ENCODE assay signal across 8 cellular contexts in the genomic region with DNA sequence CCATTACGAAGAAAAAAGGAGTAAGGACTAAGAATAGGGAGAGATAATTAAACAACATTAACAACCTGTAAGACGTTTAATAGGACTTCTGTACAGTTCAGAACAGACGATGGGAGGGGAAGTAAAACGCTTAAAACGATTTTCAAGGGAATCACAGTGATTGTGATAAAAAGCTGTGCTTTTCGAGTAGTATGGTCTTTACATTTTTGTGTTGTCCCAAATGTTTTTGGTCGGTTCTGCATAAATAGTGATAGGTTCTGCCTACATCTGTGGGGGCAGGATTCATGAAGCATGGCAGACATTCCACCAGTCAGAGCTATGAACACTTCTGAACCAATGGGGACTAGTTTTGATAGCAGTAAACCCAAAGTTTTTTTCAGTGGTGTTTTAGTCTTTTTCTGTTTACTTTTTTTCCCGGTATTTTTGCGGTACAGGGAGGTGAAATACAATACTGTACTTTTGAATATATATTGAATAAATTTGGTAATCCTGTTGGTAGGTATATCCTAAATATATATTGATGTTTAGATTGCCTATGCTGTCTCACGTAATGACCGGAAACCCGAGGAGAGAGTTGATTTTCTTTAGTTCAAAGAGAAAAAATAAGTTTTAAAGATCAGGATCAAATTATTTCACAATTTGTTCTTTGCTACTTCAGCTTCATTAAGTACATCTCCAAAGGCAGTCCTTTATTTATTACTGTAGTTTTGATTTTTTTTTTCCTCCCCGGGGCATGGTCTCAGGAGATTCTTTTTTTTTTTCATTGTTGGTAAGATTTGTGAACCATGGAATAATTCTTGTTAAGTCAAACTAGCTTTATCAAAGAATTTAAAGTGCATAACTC. TPM values are rescaled to one million over a fixed set of nuclear protein-coding genes. Genes with fewer than 3 reads are reported as not detected.
DNase-seq lines count a peak whose midpoint lies in the region; ATAC-seq and TF ChIP-seq lines count a peak whose summit lies in the region.

No MANE protein-coding gene starts in this region.

- TSS peak; percentile 45 for BruUV-seq in Calu3 (replicated peaks; lab: Mats Ljungman, UMichigan)

- peak overlapping the region; percentile 76 for H3K4me3 ChIP-seq in NT2/D1 (ENCODE audit: insufficient read length, low read depth)

- intact Hi-C loops in Calu3 (cut with micrococcal nuclease; ENCODE audit: unreplicated experiment): loop anchor here (2.0 to 10.0 kb wide), 3 partner anchors 117 to 217 kb away; a partner anchor contains a TSS
- intact Hi-C loops in left colon (cut with DNase I, micrococcal nuclease): no loop called here

- H3K4me1 Mint-ChIP-seq in Calu3 (ENCODE audit: low read depth, unreplicated experiment): peaks cover 47% of the 10 kb centered on the region

- TF ChIP-seq CTCF in Calu3 (IDR thresholded peaks at IDR 0.05; ENCODE audit: unreplicated experiment): no peak

- no peaks in the 10 kb centered on the region for H3K27me3 Mint-ChIP-seq in Calu3 (ENCODE audit: unreplicated experiment)

- peaks cover 10% of the 10 kb centered on the region for H3K36me3 ChIP-seq in NT2/D1 (ENCODE audit: insufficient read depth, insufficient read length, low read length)

- DNase-seq in Calu3 (no peak), NT2/D1 (ENCODE audit: low read depth, low spot score) (no peak), astrocyte of the hippocampus (ENCODE audit: low read depth, low spot score) (peak; percentile 77), iPS-NIHi11 (ENCODE audit: low spot score) (peak; percentile 22), left colon (no peak), COLO829 (ENCODE audit: low spot score) (no peak)
- peak; percentile 15 for DNase-seq in stimulated activated CD4-positive, alpha-beta T cell treated with anti-CD3 and anti-CD28 coated beads, Interleukin-1b, Interleukin-23, amount 100 ng/mL, for 48 hours

- H3K36me3 Mint-ChIP-seq in Calu3 (ENCODE audit: insufficient read depth, unreplicated experiment): peaks cover 67% of the 10 kb centered on the region

- H3K27me3 ChIP-seq in NT2/D1 (ENCODE audit: insufficient read depth, insufficient read length): peaks cover 18% of the 10 kb centered on the region

- no peaks in the 10 kb centered on the region for H3K9me3 Mint-ChIP-seq in Calu3 (ENCODE audit: low read depth, unreplicated experiment)

- H3K4me3 Mint-ChIP-seq in Calu3 (ENCODE audit: low read depth, unreplicated experiment): peak overlapping the region; percentile 94

- H3K27ac Mint-ChIP-seq in Calu3 (ENCODE audit: unreplicated experiment): peak overlapping the region; percentile 93

- ATAC-seq in GM21447 (IDR thresholded peaks at IDR 0.05; ENCODE audit: unreplicated experiment): peak; percentile 18
- ATAC-seq in left colon: no peak

- H3K9me3 ChIP-seq in NT2/D1 (ENCODE audit: insufficient read depth, low read length): no peaks in the 10 kb centered on the region

- CTCF ChIA-PET in Calu3 (lab: Charles Lee): interaction anchor here (0.6 kb wide), 2 partner anchors 16 to 718 kb away, joined by 3 to 4 read pairs; no protein-coding TSS in a partner anchor

- H3K4me1 ChIP-seq in NT2/D1 (ENCODE audit: insufficient read depth, insufficient read length): no peaks in the 10 kb centered on the region

- peak overlapping the region; percentile 69 for H3K9ac ChIP-seq in NT2/D1 (ENCODE audit: insufficient read length, low read depth)

RNA-seq across cellular contexts. Expression of a gene that starts 1.3 kb away (rescaled TPM):
- total RNA-seq in Calu3 (2022): 81.4 and 98.4 TPM in 2 replicates
- 100 to 1,000 TPM in 1 of 2 donors, 10 to 100 TPM in 1; 98.1 to 136 TPM for total RNA-seq in left colon

Comparison
In these comparisons a context has a peak if more than half of its experiments do, and no peak if none do; other contexts are left out.
1. DNase-seq: peak in astrocyte of the hippocampus (single experiment), iPS-NIHi11 (single experiment) and stimulated activated CD4-positive, alpha-beta T cell treated with anti-CD3 and anti-CD28 coated beads, Interleukin-1b, Interleukin-23, amount 100 ng/mL, for 48 hours (single experiment); none in Calu3 (single experiment), NT2/D1 (single experiment), left colon (0 of 2) and COLO829 (single experiment).